ENCODE assay signal across 15 cellular contexts in genomic region chr12:27319394-27319793, GRCh38. TPM values are rescaled to one million over a fixed set of nuclear protein-coding genes. Genes with fewer than 3 reads are reported as not detected.
DNase-seq lines count a peak whose midpoint lies in the region; ATAC-seq and TF ChIP-seq lines count a peak whose summit lies in the region.
"Had no signal": no experiment of that assay in that cellular context is flagged by ENCODE, and none has a peak within 500 bp of the region (broad histone marks: within the 10 kb centered on the region; RNA-seq: fewer than 3 reads in every experiment).

No MANE protein-coding gene starts in this region.

- H3K4me2 ChIP-seq in osteoblast (ENCODE audit: insufficient read depth, low read length), result no peak overlapping the region

- H3K4me1 ChIP-seq in SJSA1 (replicated peaks) (peaks cover 29% of the 10 kb centered on the region), osteoblast (ENCODE audit: insufficient read depth, low read length) (peaks cover 15% of the 10 kb centered on the region)

- H4K20me1 ChIP-seq in osteoblast (ENCODE audit: insufficient read depth, low read length), result no peaks in the 10 kb centered on the region

- H2AFZ ChIP-seq in osteoblast (ENCODE audit: low read length), result no peak overlapping the region

- H3K36me3 ChIP-seq in SJSA1, result peaks cover 36% of the 10 kb centered on the region
- H3K36me3 ChIP-seq in osteoblast (ENCODE audit: insufficient read depth, low read length), result peaks cover 64% of the 10 kb centered on the region

- H3K4me3 ChIP-seq in SJSA1 (no peak overlapping the region), epithelial cell of esophagus (ENCODE audit: low read length) (no peak overlapping the region), osteoblast (ENCODE audit: insufficient read depth, low read length) (no peak overlapping the region)
- H3K4me3 ChIP-seq: ascending aorta had no signal

- 0 out of 2 replicates have a peak overlapping the region, but pooled peaks have one; percentile 13 for H3K27ac ChIP-seq in SJSA1
- H3K27ac ChIP-seq in osteoblast (ENCODE audit: low read depth, low read length), result no peak overlapping the region

- no peak for TF ChIP-seq CTCF in epithelial cell of esophagus (IDR thresholded peaks at IDR 0.05; ENCODE audit: insufficient read depth, low read depth, low read length, missing control alignments)
- no peak for TF ChIP-seq CTCF in osteoblast (IDR thresholded peaks at IDR 0.05; ENCODE audit: extremely low read depth, low read depth, low read length)

- no peaks in the 10 kb centered on the region for H3K79me2 ChIP-seq in osteoblast (ENCODE audit: insufficient read depth, low read length)

- TF ChIP-seq POLR2A in erythroblast (IDR thresholded peaks at IDR 0.05; ENCODE audit: low read length), result no peak

- H3K9me3 ChIP-seq in SJSA1 (replicated peaks) (no peaks in the 10 kb centered on the region; the same call in 1 of the 2 replicates), osteoblast (ENCODE audit: low read depth, low read length) (no peaks in the 10 kb centered on the region)
- H3K9me3 ChIP-seq: ascending aorta had no signal

- ATAC-seq in GM18870 (IDR thresholded peaks at IDR 0.05; ENCODE audit: unreplicated experiment), result no peak
- ATAC-seq: activated CD4-positive, CD25-positive, alpha-beta regulatory T cell treated with anti-CD3 and anti-CD28 coated beads, Interleukin-2, amount 50 U/mL, for 24 hours; stimulated activated naive B cell treated with anti-CD40 and anti-IgM and Interleukin-4, amounts not matched to agents 10 μg/mL and 1 μg/mL and 100 μg/mL, for 72 hours had no signal

- DNase-seq in ELR (ENCODE audit: low read depth), result peak; percentile 82
- peak in 1 of 2 experiments; percentile 20 for DNase-seq in SJSA1 (ENCODE audit: low read depth in 1 of 2, low spot score in 2 of 2)
- DNase-seq in epithelial cell of esophagus (ENCODE audit: low read depth), result peak; percentile 59
- peak; percentile 52 for DNase-seq in osteoblast (ENCODE audit: insufficient read length, low spot score, missing footprints)
- no peak for DNase-seq in anterior cingulate cortex (lab: John Stamatoyannopoulos, UW)
- no peak for DNase-seq in erythroblast (lab: John Stamatoyannopoulos, UW)
- DNase-seq in NK-92 treated with Interleukin-12 subunit alpha and Interleukin-12 subunit beta, amount 100 ng/mL, for 24 hours (lab: John Stamatoyannopoulos, UW), result no peak
- DNase-seq: activated T-cell treated with anti-CD3 and anti-CD28 coated beads, Interleukin-2, amount 50 U/mL, for 1 hour; CD4-positive, alpha-beta T cell; NCI-H2081 treated with DMSO at 0.1 percent for 48 hours; stimulated activated CD4-positive, alpha-beta T cell treated with anti-CD3 and anti-CD28 coated beads, Interleukin-2, amount 100 ng/mL, for 48 hours; stimulated activated naive B cell treated with anti-CD40 and anti-IgM and Interleukin-4, amounts not matched to agents 10 μg/mL and 1 μg/mL and 100 μg/mL, for 72 hours had no signal

- no peaks in the 10 kb centered on the region for H3K27me3 ChIP-seq in SJSA1 (replicated peaks)
- no peaks in the 10 kb centered on the region for H3K27me3 ChIP-seq in osteoblast (ENCODE audit: insufficient read depth, low read length)
- H3K27me3 ChIP-seq: ascending aorta had no signal

RNA-seq across cellular contexts. Expression of gene BMAL2, which starts 13.2 kb away (rescaled TPM):
- 39.5 and 47.8 TPM in 2 replicates for total RNA-seq in SJSA1 (2014; rRNA removed; shearing (Covaris generic))
- 18.3 and 21.7 TPM in 2 replicates for total RNA-seq in osteoblast

Comparison
In these comparisons a context has a peak if more than half of its experiments do, and no peak if none do; other contexts are left out.
1. DNase-seq: peak in ELR (single experiment), epithelial cell of esophagus (single experiment) and osteoblast (single experiment); none in anterior cingulate cortex (0 of 58), erythroblast (0 of 2) and NK-92 treated with Interleukin-12 subunit alpha and Interleukin-12 subunit beta, amount 100 ng/mL, for 24 hours (single experiment).